In the genomic region with DNA sequence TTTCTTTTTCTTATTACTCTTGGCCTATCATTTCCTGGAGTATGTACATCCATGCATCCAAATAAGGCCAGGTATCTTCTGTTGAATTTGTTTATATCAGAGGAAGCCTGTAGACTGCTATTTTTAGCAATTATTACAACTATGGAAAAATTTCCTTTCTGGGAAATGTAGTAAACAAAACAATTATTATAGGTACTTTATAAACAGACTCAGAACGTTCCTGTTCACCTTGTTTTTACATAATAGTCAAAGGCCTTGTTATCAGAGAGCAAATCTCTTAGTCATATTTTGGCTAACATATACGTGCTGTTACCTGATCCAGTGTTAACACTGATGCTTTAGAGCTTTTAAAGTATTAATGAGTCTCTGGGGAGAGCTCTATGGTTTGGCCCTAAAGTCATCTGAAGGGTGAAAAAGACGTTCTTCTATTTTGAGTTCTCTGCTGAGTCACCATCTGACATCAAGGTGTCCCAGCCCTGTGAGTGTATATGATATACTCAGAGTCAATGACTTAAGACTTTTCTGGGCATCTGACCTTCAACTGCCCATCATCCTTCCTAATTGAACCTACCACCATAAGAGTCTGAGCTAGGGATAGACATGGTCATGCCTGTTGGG, we compare ENCODE assay signal across 8 cellular contexts. TPM values are rescaled to one million over a fixed set of nuclear protein-coding genes. Genes with fewer than 3 reads are reported as not detected.
DNase-seq lines count a peak whose midpoint lies in the region; ATAC-seq, FAIRE-seq and TF ChIP-seq lines count a peak whose summit lies in the region.
"Had no signal": no experiment of that assay in that cellular context is flagged by ENCODE, and none has a peak within 500 bp of the region (broad histone marks: within the 10 kb centered on the region; RNA-seq: fewer than 3 reads in every experiment).

No MANE protein-coding gene starts in this region.

- peaks cover 0 to 31% (median 20%) of the 10 kb centered on the region in 4 donors for H3K4me1 ChIP-seq in upper lobe of left lung

- H3K36me3 ChIP-seq in upper lobe of left lung = peaks cover 0 to 6% (median 0%) of the 10 kb centered on the region in 4 donors

- H3K27ac ChIP-seq in upper lobe of left lung = peak overlapping the region; percentile 15 to 83 (median 74)

- no peak overlapping the region for H3K4me3 ChIP-seq in fibroblast of villous mesenchyme (ENCODE audit: low read depth, low read length)
- no peak overlapping the region for H3K4me3 ChIP-seq in upper lobe of left lung

- WGBS in upper lobe of left lung, 2 donors = 32 to 37% methylated on average over 3 of the region's 3 CpGs

- TF ChIP-seq CTCF in fibroblast of villous mesenchyme (IDR thresholded peaks at IDR 0.05; ENCODE audit: insufficient read depth, low read depth, low read length) = no peak
- TF ChIP-seq CTCF in upper lobe of left lung (IDR thresholded peaks at IDR 0.05) = no peak

- TF ChIP-seq EP300 in upper lobe of left lung (IDR thresholded peaks at IDR 0.05) = peak in 1 of 4 donors; percentile 43

- H3K9me3 ChIP-seq in upper lobe of left lung = peaks cover 0 to 5% (median 0%) of the 10 kb centered on the region in 4 donors

- TF ChIP-seq POLR2A in upper lobe of left lung (IDR thresholded peaks at IDR 0.05) = no peak
- no peak for TF ChIP-seq POLR2A in GM12891 (IDR thresholded peaks at IDR 0.05; ENCODE audit: low read depth, low read length)

- peak; percentile 21 to 46 for DNase-seq in NCI-H524 (lab: John Stamatoyannopoulos, UW)
- DNase-seq in fibroblast of villous mesenchyme (ENCODE audit: low read depth) = peak; percentile 56
- no peak for DNase-seq in upper lobe of left lung
- DNase-seq in OCI-M1 (lab: John Stamatoyannopoulos, UW) = no peak
- DNase-seq in GM12891 (ENCODE audit: insufficient read length, low spot score) = no peak
- DNase-seq: H9 had no signal

- no peak for FAIRE-seq in GM12891 (lab: Jason Lieb, UNC)

- ATAC-seq in HG02852 (IDR thresholded peaks at IDR 0.05; ENCODE audit: unreplicated experiment) = peak; percentile 67
- no peak for ATAC-seq in upper lobe of left lung (ENCODE audit: low FRiP score in 2 of 2)
- ATAC-seq in GM19035 (IDR thresholded peaks at IDR 0.05; ENCODE audit: unreplicated experiment) = no peak

- no peaks in the 10 kb centered on the region for H3K27me3 ChIP-seq in upper lobe of left lung

TF ChIP-seq in GM12891, 5 proteins besides CTCF, POLR2A, EP300 and RAD21:
- TF ChIP-seq POU2F2 (IDR thresholded peaks at IDR 0.05; ENCODE audit: low read depth, low read length) (no peak), PAX5 (IDR thresholded peaks at IDR 0.05; ENCODE audit: insufficient read depth, low read length, severe bottlenecking) (no peak), SPI1 (IDR thresholded peaks at IDR 0.05; ENCODE audit: low read depth, low read length) (no peak), POLR2AphosphoS5 (IDR thresholded peaks at IDR 0.05; ENCODE audit: low read depth, low read length) (no peak), TAF1 (IDR thresholded peaks at IDR 0.05; ENCODE audit: low read depth, low read length) (no peak)

RNA-seq across cellular contexts. Expression of gene SPARCL1, which starts 7.3 kb away (rescaled TPM):
- under 0.01 TPM in 1 of 2 replicates, not detected in the other for total RNA-seq in fibroblast of villous mesenchyme
- 100 to 1,000 TPM; 145 to 406 (median 343) TPM for total RNA-seq in upper lobe of left lung
- polyA plus RNA-seq in GM12891 (2012; ENCODE audit: low read depth, missing spikeins) = not detected

Comparison
In these comparisons a context has a peak if more than half of its experiments do, and no peak if none do; other contexts are left out.
1. DNase-seq: peak in NCI-H524 (2 of 2) and fibroblast of villous mesenchyme (single experiment); none in upper lobe of left lung (0 of 2), OCI-M1 (single experiment) and GM12891 (single experiment).
2. RNA of gene SPARCL1, which starts 7.3 kb away (total RNA-seq): 145 to 406 TPM in upper lobe of left lung; under 0.01 TPM in fibroblast of villous mesenchyme; every median in the first group is over 100 times any median in the second.